Comparison of ENCODE assay signal across 8 cellular contexts in genomic region chr5:43631182-43631910, GRCh38. TPM values are rescaled to one million over a fixed set of nuclear protein-coding genes. Genes with fewer than 3 reads are reported as not detected.
DNase-seq lines count a peak whose midpoint lies in the region; ATAC-seq and TF ChIP-seq lines count a peak whose summit lies in the region.

No MANE protein-coding gene starts in this region.

- DNase-seq in GM12865 (ENCODE audit: low read depth): peak; percentile 58
- peak; percentile 98 for DNase-seq in GM23338 (ENCODE audit: low spot score)
- peak; percentile 76 for DNase-seq in KBM-7
- DNase-seq in NT2/D1 (ENCODE audit: low read depth, low spot score): peak; percentile 60
- peak; percentile 31 for DNase-seq in activated T-helper 1 cell treated with anti-CD3 and anti-CD28 coated beads, Interleukin-12 subunit alpha, Interleukin-12 subunit beta, Interleukin-2, Interleukin-4 antibody, amounts not matched to agents 30 ng/mL and 10 ng/mL and 1 ng/mL, durations not matched to agents 14 hours and 24 hours and 36 hours (ENCODE audit: low spot score)
- DNase-seq in germinal center (ENCODE audit: low spot score): peak; percentile 41
- DNase-seq in osteocyte (ENCODE audit: extremely low spot score, unreplicated experiment): no peak
- DNase-seq in T-helper 9 cell: no peak

- H3K4me1 Mint-ChIP-seq in GM23338 (peaks cover 7% of the 10 kb centered on the region), osteocyte (ENCODE audit: unreplicated experiment) (peaks cover 16% of the 10 kb centered on the region)
- peaks cover 6% of the 10 kb centered on the region for H3K4me1 Mint-ChIP-seq in activated T-helper 1 cell treated with anti-CD3 and anti-CD28 coated beads, Interleukin-12 subunit alpha, Interleukin-12 subunit beta, Interleukin-2, Interleukin-4 antibody, amounts not matched to agents 30 ng/mL and 10 ng/mL and 1 ng/mL, durations not matched to agents 14 hours and 24 hours and 36 hours (ENCODE audit: low read depth)

- H3K36me3 ChIP-seq in GM23338 (ENCODE audit: insufficient read depth) (no peaks in the 10 kb centered on the region), NT2/D1 (ENCODE audit: insufficient read depth, insufficient read length, low read length) (peaks cover 5% of the 10 kb centered on the region)

- no peak overlapping the region for H3K27ac ChIP-seq in GM23338 (ENCODE audit: low read depth)

- no peak overlapping the region for H3K4me2 ChIP-seq in GM23338

- H4K20me1 ChIP-seq in GM23338 (replicated peaks; ENCODE audit: insufficient read depth): no peaks in the 10 kb centered on the region

- in situ Hi-C loops in KBM-7 (cut with MboI; ENCODE audit: low pct_unique_long_range_greater_than_20kb, low sequenced_read_pairs): no loop called here

- H3K27me3 ChIP-seq in GM23338 (ENCODE audit: insufficient read depth) (no peaks in the 10 kb centered on the region), NT2/D1 (ENCODE audit: insufficient read depth, insufficient read length) (no peaks in the 10 kb centered on the region)

- H3K4me3 ChIP-seq in GM12865 (ENCODE audit: low read depth, low read length) (no peak overlapping the region), GM23338 (no peak overlapping the region), NT2/D1 (ENCODE audit: insufficient read length, low read depth) (no peak overlapping the region)

- 0 out of 2 replicates have a peak overlapping the region, but pooled peaks have one; percentile 37 for H3K27ac Mint-ChIP-seq in GM23338
- H3K27ac Mint-ChIP-seq in activated T-helper 1 cell treated with anti-CD3 and anti-CD28 coated beads, Interleukin-12 subunit alpha, Interleukin-12 subunit beta, Interleukin-2, Interleukin-4 antibody, amounts not matched to agents 30 ng/mL and 10 ng/mL and 1 ng/mL, durations not matched to agents 14 hours and 24 hours and 36 hours: no peak overlapping the region
- peak overlapping the region; percentile 29 for H3K27ac Mint-ChIP-seq in osteocyte (ENCODE audit: unreplicated experiment)

- no peaks in the 10 kb centered on the region for H3K9me2 ChIP-seq in GM23338 (ENCODE audit: insufficient read depth)

- H2AFZ ChIP-seq in GM23338: no peak overlapping the region

- no peaks in the 10 kb centered on the region for H3K4me1 ChIP-seq in GM23338 (ENCODE audit: insufficient read depth)
- H3K4me1 ChIP-seq in NT2/D1 (ENCODE audit: insufficient read depth, insufficient read length): no peaks in the 10 kb centered on the region

- H3K4me3 Mint-ChIP-seq in GM23338: no peak overlapping the region
- no peak overlapping the region for H3K4me3 Mint-ChIP-seq in activated T-helper 1 cell treated with anti-CD3 and anti-CD28 coated beads, Interleukin-12 subunit alpha, Interleukin-12 subunit beta, Interleukin-2, Interleukin-4 antibody, amounts not matched to agents 30 ng/mL and 10 ng/mL and 1 ng/mL, durations not matched to agents 14 hours and 24 hours and 36 hours
- no peak overlapping the region for H3K4me3 Mint-ChIP-seq in osteocyte (ENCODE audit: unreplicated experiment)

- intact Hi-C loops in activated T-helper 1 cell treated with anti-CD3 and anti-CD28 coated beads, Interleukin-12 subunit alpha, Interleukin-12 subunit beta, Interleukin-2, Interleukin-4 antibody, amounts not matched to agents 30 ng/mL and 10 ng/mL and 1 ng/mL, durations not matched to agents 14 hours and 24 hours and 36 hours (cut with micrococcal nuclease): loop anchor here (2.0 to 10.0 kb wide), 2 partner anchors 701 to 1143 kb away; no protein-coding TSS in a partner anchor

- H3K9me3 ChIP-seq in NT2/D1 (ENCODE audit: insufficient read depth, low read length): no peaks in the 10 kb centered on the region

- TF ChIP-seq CTCF in GM12865 (IDR thresholded peaks at IDR 0.05; ENCODE audit: insufficient read depth, low read depth, low read length, missing control alignments): peak; percentile 41
- peak; percentile 77 to 80 for TF ChIP-seq CTCF in GM23338 (conservative IDR thresholded peaks at IDR 0.05; ENCODE audit: low read depth in 2 of 2)
- peak; percentile 81 for TF ChIP-seq CTCF in osteocyte (IDR thresholded peaks at IDR 0.05)

- H3K9ac ChIP-seq in NT2/D1 (ENCODE audit: insufficient read length, low read depth): no peak overlapping the region

- H3K79me2 ChIP-seq in GM23338 (replicated peaks; ENCODE audit: insufficient read depth): no peaks in the 10 kb centered on the region

- H3K27me3 Mint-ChIP-seq in GM23338 (ENCODE audit: insufficient read depth, low read depth, poor library complexity): peaks cover 2% of the 10 kb centered on the region
- no peaks in the 10 kb centered on the region for H3K27me3 Mint-ChIP-seq in activated T-helper 1 cell treated with anti-CD3 and anti-CD28 coated beads, Interleukin-12 subunit alpha, Interleukin-12 subunit beta, Interleukin-2, Interleukin-4 antibody, amounts not matched to agents 30 ng/mL and 10 ng/mL and 1 ng/mL, durations not matched to agents 14 hours and 24 hours and 36 hours (ENCODE audit: insufficient read depth)
- H3K27me3 Mint-ChIP-seq in osteocyte (ENCODE audit: unreplicated experiment): no peaks in the 10 kb centered on the region

- ATAC-seq in GM23338: peak; percentile 97

- peaks cover 6% of the 10 kb centered on the region; the same call in 2 of the 3 replicates for H3K36me3 Mint-ChIP-seq in GM23338 (ENCODE audit: low read depth)
- peaks cover 32% of the 10 kb centered on the region for H3K36me3 Mint-ChIP-seq in activated T-helper 1 cell treated with anti-CD3 and anti-CD28 coated beads, Interleukin-12 subunit alpha, Interleukin-12 subunit beta, Interleukin-2, Interleukin-4 antibody, amounts not matched to agents 30 ng/mL and 10 ng/mL and 1 ng/mL, durations not matched to agents 14 hours and 24 hours and 36 hours (ENCODE audit: low read depth)
- peaks cover 39% of the 10 kb centered on the region for H3K36me3 Mint-ChIP-seq in osteocyte (ENCODE audit: unreplicated experiment)

- no peaks in the 10 kb centered on the region for H3K9me3 Mint-ChIP-seq in GM23338
- H3K9me3 Mint-ChIP-seq in activated T-helper 1 cell treated with anti-CD3 and anti-CD28 coated beads, Interleukin-12 subunit alpha, Interleukin-12 subunit beta, Interleukin-2, Interleukin-4 antibody, amounts not matched to agents 30 ng/mL and 10 ng/mL and 1 ng/mL, durations not matched to agents 14 hours and 24 hours and 36 hours: no peaks in the 10 kb centered on the region
- H3K9me3 Mint-ChIP-seq in osteocyte (ENCODE audit: unreplicated experiment): no peaks in the 10 kb centered on the region

- no peaks in the 10 kb centered on the region for H3F3A ChIP-seq in GM23338 (replicated peaks; ENCODE audit: low read depth)

TF ChIP-seq in GM23338, 12 proteins besides CTCF, POLR2A, EP300 and RAD21 (continues in another document):
- TF ChIP-seq REST (IDR thresholded peaks at IDR 0.05; ENCODE audit: unreplicated experiment) (no peak), EZH2 (IDR thresholded peaks at IDR 0.05; ENCODE audit: low read depth, unreplicated experiment) (no peak)

RNA-seq across cellular contexts. Expression of gene NNT, which starts 28.4 kb away (rescaled TPM):
- total RNA-seq in GM23338 (2014; rRNA removed; shearing (Covaris generic)): 15.9 and 27.3 TPM in 2 replicates
- 7.5 and 10.8 TPM in 2 replicates for polyA plus RNA-seq in GM23338 (2016; fragmentation: Nextera tagmentation; extraction: Ambion mirVana)
- total RNA-seq in activated T-helper 1 cell treated with anti-CD3 and anti-CD28 coated beads, Interleukin-12 subunit alpha, Interleukin-12 subunit beta, Interleukin-2, Interleukin-4 antibody, amounts not matched to agents 30 ng/mL and 10 ng/mL and 1 ng/mL, durations not matched to agents 14 hours and 24 hours and 36 hours: 43.6 and 47.5 TPM in 2 replicates
- total RNA-seq in osteocyte: 107 and 108 TPM in 2 replicates

Comparison
In these comparisons a context has a peak if more than half of its experiments do, and no peak if none do; other contexts are left out.
1. DNase-seq: peak in GM12865 (single experiment), GM23338 (single experiment), KBM-7 (single experiment), NT2/D1 (single experiment), activated T-helper 1 cell treated with anti-CD3 and anti-CD28 coated beads, Interleukin-12 subunit alpha, Interleukin-12 subunit beta, Interleukin-2, Interleukin-4 antibody, amounts not matched to agents 30 ng/mL and 10 ng/mL and 1 ng/mL, durations not matched to agents 14 hours and 24 hours and 36 hours (single experiment) and germinal center (single experiment); none in osteocyte (single experiment) and T-helper 9 cell (single experiment).
2. Peak in every context shown above with its lines, with median percentiles within 50 percentile points of each other: CTCF ChIP-seq.